In the genomic region with DNA sequence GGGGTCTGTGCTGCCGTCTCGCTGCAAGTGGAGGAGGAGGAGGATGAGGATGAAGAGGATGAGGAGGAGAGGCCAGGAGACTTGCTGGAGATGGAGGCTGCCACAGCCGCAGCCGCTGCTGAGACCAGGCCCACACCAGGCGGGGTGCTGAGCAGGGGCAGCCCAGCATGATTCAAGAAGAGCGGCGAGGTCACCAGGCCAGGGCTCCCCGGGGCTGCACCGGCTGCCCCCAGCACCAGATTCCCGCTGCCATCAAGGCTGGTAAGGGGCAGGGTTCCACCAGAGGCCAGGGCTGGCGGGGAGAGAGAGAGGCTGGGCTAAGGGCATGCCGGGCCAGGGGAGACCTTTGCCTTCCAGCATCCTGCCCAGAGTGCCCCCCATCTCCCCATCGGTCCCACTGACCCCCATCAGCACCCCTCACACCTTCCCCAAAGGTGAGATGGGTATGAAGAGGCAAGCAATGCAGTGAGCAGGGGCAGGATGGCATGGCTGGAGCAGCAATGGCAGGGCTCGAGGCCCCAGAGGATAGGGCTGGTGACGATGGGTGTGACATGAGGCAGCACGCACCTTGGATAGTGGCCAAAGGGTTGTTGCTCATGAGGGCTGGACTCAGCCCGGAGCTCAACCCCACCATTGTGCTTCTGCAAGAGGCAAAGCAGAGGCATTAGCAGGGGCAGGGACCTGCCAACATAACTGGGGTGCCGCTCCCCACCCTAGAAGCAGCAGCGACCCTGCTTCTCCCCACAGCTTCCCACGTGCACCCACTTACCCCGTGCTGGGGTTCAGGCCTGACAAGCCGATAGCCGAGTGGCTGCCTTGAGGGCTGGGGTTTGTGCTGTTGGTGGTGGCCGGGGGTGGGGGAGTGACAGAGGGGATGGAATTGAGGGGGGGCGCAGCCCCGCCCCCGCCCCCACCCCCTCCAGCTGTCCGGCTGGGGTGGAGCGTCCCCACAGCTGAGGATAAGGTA, we compare ENCODE assay signal across 10 cellular contexts. TPM values are rescaled to one million over a fixed set of nuclear protein-coding genes. Genes with fewer than 3 reads are reported as not detected.
A peak's percentile ranks its signal among the peaks of the same experiment; 100 is the strongest.
DNase-seq lines count a peak whose midpoint lies in the region; ATAC-seq, FAIRE-seq and TF ChIP-seq lines count a peak whose summit lies in the region.
"Had no signal": no experiment of that assay in that cellular context is flagged by ENCODE, and none has a peak within 500 bp of the region (broad histone marks: within the 10 kb centered on the region; RNA-seq: fewer than 3 reads in every experiment).

No MANE protein-coding gene starts in this region.

- TF ChIP-seq POLR2A in GM12892 (IDR thresholded peaks at IDR 0.05; ENCODE audit: low read depth, low read length), result no peak

- no peak for FAIRE-seq in GM12892 (lab: Jason Lieb, UNC)

- H3K27me3 ChIP-seq in foreskin keratinocyte, result no peaks in the 10 kb centered on the region

- ATAC-seq in foreskin keratinocyte, result peak; percentile 43

- DNase-seq in AG08396 (ENCODE audit: low spot score), result peak; percentile 77
- peak; percentile 23 for DNase-seq in DMS153 treated with DMSO at 0.1 percent for 48 hours (lab: John Stamatoyannopoulos, UW; ENCODE audit: unreplicated experiment)
- DNase-seq in SK-MEL-5 (ENCODE audit: low read depth, low spot score), result peak; percentile 10
- peak in 1 of 2 donors; percentile 52 for DNase-seq in foreskin keratinocyte
- DNase-seq in GM12892 (ENCODE audit: insufficient read length), result no peak
- DNase-seq in T-helper 2 cell, result no peak
- DNase-seq in SKM-1 (lab: John Stamatoyannopoulos, UW; ENCODE audit: unreplicated experiment), result no peak
- no peak for DNase-seq in effector CD4-positive, alpha-beta T cell
- DNase-seq: tibial artery had no signal

- H3K27ac ChIP-seq in foreskin keratinocyte, result no peak overlapping the region
- H3K27ac ChIP-seq: tibial artery had no signal

- in situ Hi-C loops in SK-MEL-5 (cut with HindIII; ENCODE audit: low pct_unique_long_range_greater_than_20kb, low sequenced_read_pairs), result no loop called here

- TF ChIP-seq CTCF in foreskin keratinocyte (conservative IDR thresholded peaks at IDR 0.05), result no peak

- H3K4me1 ChIP-seq in foreskin keratinocyte, result peaks cover 10% of the 10 kb centered on the region

RNA-seq across cellular contexts. Expression of a gene that starts 15.6 kb away (rescaled TPM):
- total RNA-seq in SK-MEL-5 (2014; rRNA removed; shearing (Covaris generic)), result 11.9 and 13.8 TPM in 2 replicates
- polyA plus RNA-seq in SK-MEL-5 (2015; cell fraction: cytosol; rRNA removed), result 22.1 and 22.3 TPM in 2 replicates
- polyA plus RNA-seq in SK-MEL-5 (2015; cell fraction: nucleus; rRNA removed), result 4.5 and 9.5 TPM in 2 replicates
- 16.0 and 17.7 TPM in 2 replicates for total RNA-seq in foreskin keratinocyte
- 11.9 and 12.0 TPM in 2 replicates for polyA plus RNA-seq in foreskin keratinocyte
- 3.2 TPM for polyA plus RNA-seq in GM12892 (2012; ENCODE audit: missing spikeins)

RNA-seq across cellular contexts. Expression of a gene that starts 21.6 kb away (rescaled TPM):
- not detected in 2 replicates for total RNA-seq in SK-MEL-5 (2014; rRNA removed; shearing (Covaris generic))
- polyA plus RNA-seq in SK-MEL-5 (2015; cell fraction: cytosol; rRNA removed), result 0.21 and 0.90 TPM in 2 replicates
- 1.2 TPM in 2 replicates for polyA plus RNA-seq in SK-MEL-5 (2015; cell fraction: nucleus; rRNA removed)
- 0.07 and 0.11 TPM in 2 replicates for total RNA-seq in foreskin keratinocyte
- 0.06 and 0.19 TPM in 2 replicates for polyA plus RNA-seq in foreskin keratinocyte
- not detected for polyA plus RNA-seq in GM12892 (2012; ENCODE audit: missing spikeins)
- total RNA-seq: HT1080 had no signal

RNA-seq across cellular contexts. Expression of a gene that starts 40.7 kb away (rescaled TPM):
- total RNA-seq in SK-MEL-5 (2014; rRNA removed; shearing (Covaris generic)), result not detected in 2 replicates
- 0.05 TPM in 1 of 2 replicates, not detected in the other for polyA plus RNA-seq in SK-MEL-5 (2015; cell fraction: cytosol; rRNA removed)
- polyA plus RNA-seq in SK-MEL-5 (2015; cell fraction: nucleus; rRNA removed), result 0.18 and 0.74 TPM in 2 replicates
- 34.4 and 37.3 TPM in 2 replicates for total RNA-seq in foreskin keratinocyte
- 49.6 and 59.3 TPM in 2 replicates for polyA plus RNA-seq in foreskin keratinocyte
- polyA plus RNA-seq in GM12892 (2012; ENCODE audit: missing spikeins), result 21.0 TPM

Comparison
In these comparisons a context has a peak if more than half of its experiments do, and no peak if none do; other contexts are left out.
1. DNase-seq: peak in AG08396 (single experiment), DMS153 treated with DMSO at 0.1 percent for 48 hours (single experiment) and SK-MEL-5 (single experiment); none in GM12892 (single experiment), T-helper 2 cell (0 of 5), SKM-1 (single experiment) and effector CD4-positive, alpha-beta T cell (single experiment).
2. RNA of a gene that starts 40.7 kb away (total RNA-seq): 34.4 to 37.3 TPM in foreskin keratinocyte; not detected in SK-MEL-5; every median in the first group is over 10 times any median in the second.